8 cellular contexts compared by ENCODE assay signal in genomic region chr2:157327621-157328102, GRCh38. TPM values are rescaled to one million over a fixed set of nuclear protein-coding genes. Genes with fewer than 3 reads are reported as not detected.
DNase-seq lines count a peak whose midpoint lies in the region; ATAC-seq lines count a peak whose summit lies in the region.

No MANE protein-coding gene starts in this region.

- peak; percentile 67 for DNase-seq in COLO668 (lab: John Stamatoyannopoulos, UW; ENCODE audit: unreplicated experiment)
- peak; percentile 38 for DNase-seq in NOMO-1 treated with dmso at 0.1 percent for 144 hours (lab: John Stamatoyannopoulos, UW; ENCODE audit: unreplicated experiment)
- peak; percentile 68 for DNase-seq in activated CD8-positive, alpha-beta memory T cell treated with anti-CD3 and anti-CD28 coated beads, Interleukin-2, amount 50 U/mL, for 24 hours (ENCODE audit: extremely low read depth)
- DNase-seq in epidermal melanocyte (ENCODE audit: insufficient read length, low spot score) = peak; percentile 47
- DNase-seq in myocyte (ENCODE audit: low read depth) = peak; percentile 86
- peak; percentile 57 to 79 for DNase-seq in stimulated activated CD8-positive, alpha-beta memory T cell treated with anti-CD3 and anti-CD28 coated beads, Interleukin-7, amount 100 ng/mL, for 48 hours (ENCODE audit: extremely low read depth in 1 of 2, low read depth in 1 of 2)

- ATAC-seq in GM19463 (IDR thresholded peaks at IDR 0.05; ENCODE audit: unreplicated experiment) (peak; percentile 99), HG03558 (IDR thresholded peaks at IDR 0.05; ENCODE audit: extremely low read depth, unreplicated experiment) (peak; percentile 96)

RNA-seq across cellular contexts. Expression of gene ERMN, which starts 2.0 kb away (rescaled TPM):
- total RNA-seq in myocyte = 0.62 and 0.78 TPM in 2 replicates
- polyA plus RNA-seq in myocyte (2012) = 0.19 TPM

Comparison
In these comparisons a context has a peak if more than half of its experiments do, and no peak if none do; other contexts are left out.
1. Peak in every context shown above with its lines: DNase-seq and ATAC-seq.